31 cellular contexts compared by ENCODE assay signal in genomic region chr9:7802666-7803065, GRCh38. TPM values are rescaled to one million over a fixed set of nuclear protein-coding genes. Genes with fewer than 3 reads are reported as not detected.
DNase-seq lines count a peak whose midpoint lies in the region; ATAC-seq, FAIRE-seq and TF ChIP-seq lines count a peak whose summit lies in the region.
"Had no signal": no experiment of that assay in that cellular context is flagged by ENCODE, and none has a peak within 500 bp of the region (broad histone marks: within the 10 kb centered on the region; RNA-seq: fewer than 3 reads in every experiment).

No MANE protein-coding gene starts in this region.

- H3K36me3 ChIP-seq in astrocyte (ENCODE audit: insufficient read depth, low read length) (no peaks in the 10 kb centered on the region), esophagus muscularis mucosa (peaks cover 0 to under 1% (median 0%) of the 10 kb centered on the region in 4 donors), adrenal gland (replicated peaks in 1 of 2) (no peaks in the 10 kb centered on the region)
- H3K36me3 ChIP-seq: esophagus squamous epithelium, ovary, suprapubic skin, upper lobe of right lung had no signal

- H3K4me2 ChIP-seq in astrocyte (ENCODE audit: low read length): no peak overlapping the region
- H3K4me2 ChIP-seq: PC-9 had no signal

- no peak for TF ChIP-seq EP300 in esophagus muscularis mucosa (IDR thresholded peaks at IDR 0.05)

- H3K27me3 Mint-ChIP-seq in astrocyte (ENCODE audit: low read depth, unreplicated experiment): no peaks in the 10 kb centered on the region

- H3K4me1 ChIP-seq in astrocyte (ENCODE audit: insufficient read depth, low read length): peaks cover 8% of the 10 kb centered on the region
- H3K4me1 ChIP-seq in foreskin keratinocyte: no peaks in the 10 kb centered on the region
- H3K4me1 ChIP-seq in esophagus muscularis mucosa: peaks cover 7 to 18% (median 11%) of the 10 kb centered on the region in 4 donors
- peaks cover 5 to 8% of the 10 kb centered on the region in 2 donors for H3K4me1 ChIP-seq in adrenal gland (replicated peaks in 1 of 2)

- TF ChIP-seq POLR2A in esophagus muscularis mucosa (IDR thresholded peaks at IDR 0.05; ENCODE audit: low read depth): no peak
- TF ChIP-seq POLR2A in adrenal gland (IDR thresholded peaks at IDR 0.05): no peak

- H3K27ac ChIP-seq in astrocyte (ENCODE audit: low read depth, low read length): no peak overlapping the region
- no peak overlapping the region for H3K27ac ChIP-seq in foreskin keratinocyte
- H3K27ac ChIP-seq in coronary artery: no peak overlapping the region
- H3K27ac ChIP-seq in esophagus muscularis mucosa (replicated peaks in 1 of 4): no peak overlapping the region
- H3K27ac ChIP-seq in adrenal gland: no peak overlapping the region
- H3K27ac ChIP-seq: esophagus squamous epithelium, ovary, PC-9, skin epidermis, suprapubic skin, upper lobe of right lung had no signal

- ATAC-seq in foreskin keratinocyte: peak; percentile 36
- ATAC-seq: activated T-cell treated with anti-CD3 and anti-CD28 coated beads, Interleukin-2, amount 50 U/mL, for 72 hours; CD8-positive, alpha-beta T cell; upper lobe of right lung had no signal

- H2AFZ ChIP-seq in astrocyte (ENCODE audit: low read depth, low read length): no peak overlapping the region
- H2AFZ ChIP-seq: PC-9 had no signal

- H3K9me3 Mint-ChIP-seq in astrocyte (ENCODE audit: unreplicated experiment): no peaks in the 10 kb centered on the region
- H3K9me3 Mint-ChIP-seq: activated T-cell treated with anti-CD3 and anti-CD28 coated beads, Interleukin-2, amount 50 U/mL, for 72 hours; CD8-positive, alpha-beta T cell; central memory CD8-positive, alpha-beta T cell; dendritic cell treated with granulocyte-macrophage colony-stimulating factor and Interleukin-4, amounts not matched to agents 40 ng/mL and 50 ng/mL, for 4 days; endodermal cell; neural crest cell had no signal

- H3K36me3 Mint-ChIP-seq in astrocyte (ENCODE audit: low read depth, unreplicated experiment): no peaks in the 10 kb centered on the region

- TF ChIP-seq CTCF in AG10803 (conservative IDR thresholded peaks at IDR 0.05; ENCODE audit: low read length): no peak
- TF ChIP-seq CTCF in astrocyte (IDR thresholded peaks at IDR 0.05; ENCODE audit: insufficient read depth, low read depth, low read length): no peak
- no peak for TF ChIP-seq CTCF in foreskin keratinocyte (conservative IDR thresholded peaks at IDR 0.05)
- TF ChIP-seq CTCF in coronary artery (IDR thresholded peaks at IDR 0.05): no peak
- no peak for TF ChIP-seq CTCF in esophagus muscularis mucosa (IDR thresholded peaks at IDR 0.05)
- TF ChIP-seq CTCF in adrenal gland (IDR thresholded peaks at IDR 0.05): no peak

- intact Hi-C loops in esophagus muscularis mucosa (cut with DNase I): no loop called here
- intact Hi-C loops in adrenal gland (cut with DNase I): no loop called here

- no peak overlapping the region for H3K4me3 Mint-ChIP-seq in astrocyte (ENCODE audit: unreplicated experiment)
- H3K4me3 Mint-ChIP-seq: activated T-cell treated with anti-CD3 and anti-CD28 coated beads, Interleukin-2, amount 50 U/mL, for 72 hours; B cell; CD8-positive, alpha-beta T cell; central memory CD8-positive, alpha-beta T cell; dendritic cell treated with granulocyte-macrophage colony-stimulating factor and Interleukin-4, amounts not matched to agents 40 ng/mL and 50 ng/mL, for 4 days; endodermal cell; neural crest cell had no signal

- H3K9me3 ChIP-seq in astrocyte (ENCODE audit: insufficient read depth, low read depth, low read length) (no peaks in the 10 kb centered on the region), esophagus muscularis mucosa (no peaks in the 10 kb centered on the region), adrenal gland (replicated peaks in 1 of 3) (no peaks in the 10 kb centered on the region)
- H3K9me3 ChIP-seq: esophagus squamous epithelium, ovary, suprapubic skin, upper lobe of right lung had no signal

- no peak overlapping the region for H3K27ac Mint-ChIP-seq in astrocyte (ENCODE audit: unreplicated experiment)
- H3K27ac Mint-ChIP-seq: activated T-cell treated with anti-CD3 and anti-CD28 coated beads, Interleukin-2, amount 50 U/mL, for 72 hours; B cell; CD8-positive, alpha-beta T cell; dendritic cell treated with granulocyte-macrophage colony-stimulating factor and Interleukin-4, amounts not matched to agents 40 ng/mL and 50 ng/mL, for 4 days; endodermal cell had no signal

- FAIRE-seq in astrocyte (lab: Jason Lieb, UNC): no peak
- FAIRE-seq: GM12892 had no signal

- DNase-seq in AG10803 (ENCODE audit: low read depth) (peak; percentile 8), LHCN-M2 (ENCODE audit: low read depth) (peak; percentile 54), astrocyte (ENCODE audit: low read depth) (peak; percentile 6), foreskin keratinocyte (peak; percentile 40 to 76), coronary artery (ENCODE audit: low spot score) (no peak), esophagus muscularis mucosa (ENCODE audit: extremely low spot score) (no peak), adrenal gland (no peak)
- DNase-seq in NK-92 treated with Interleukin-12 subunit alpha and Interleukin-12 subunit beta, amount 100 ng/mL, for 24 hours (lab: John Stamatoyannopoulos, UW): no peak
- DNase-seq: activated CD4-positive, alpha-beta T cell treated with anti-CD3 and anti-CD28 coated beads, Interleukin-2, amount 50 U/mL, for 48 hours; activated CD4-positive, CD25-positive, alpha-beta regulatory T cell treated with anti-CD3 and anti-CD28 coated beads, Interleukin-2, amount 50 U/mL, for 72 hours; activated T-cell treated with anti-CD3 and anti-CD28 coated beads, Interleukin-2, amount 50 U/mL, for 72 hours; CD8-positive, alpha-beta T cell; endodermal cell; esophagus squamous epithelium; Kasumi-1; NCI-H1105; NCI-H187 treated with DMSO at 0.1 percent for 48 hours; NCI-H2171; NCI-H524; ovary; PC-9; Right ventricle myocardium superior; stimulated activated naive CD4-positive, alpha-beta T cell; upper lobe of right lung had no signal

- H3K4me3 ChIP-seq in AG10803 (ENCODE audit: low read length): no peak overlapping the region
- no peak overlapping the region for H3K4me3 ChIP-seq in astrocyte (ENCODE audit: insufficient read depth, low read depth, low read length)
- no peak overlapping the region for H3K4me3 ChIP-seq in coronary artery
- no peak overlapping the region for H3K4me3 ChIP-seq in esophagus muscularis mucosa
- H3K4me3 ChIP-seq in adrenal gland: no peak overlapping the region
- H3K4me3 ChIP-seq: esophagus squamous epithelium, ovary, PC-9, skin epidermis, suprapubic skin, upper lobe of right lung had no signal

- H3K9ac ChIP-seq in astrocyte (ENCODE audit: low read length): no peak overlapping the region

- peaks cover 4% of the 10 kb centered on the region for H3K4me1 Mint-ChIP-seq in astrocyte (ENCODE audit: low read depth, unreplicated experiment)

- no peaks in the 10 kb centered on the region for H4K20me1 ChIP-seq in astrocyte (ENCODE audit: insufficient read depth, low read length)

- H3K79me2 ChIP-seq in astrocyte (ENCODE audit: insufficient read depth, low read length): peaks cover 13% of the 10 kb centered on the region

- H3K27me3 ChIP-seq in astrocyte (ENCODE audit: insufficient read depth, low read length): no peaks in the 10 kb centered on the region
- H3K27me3 ChIP-seq in foreskin keratinocyte: no peaks in the 10 kb centered on the region
- no peaks in the 10 kb centered on the region for H3K27me3 ChIP-seq in esophagus muscularis mucosa
- H3K27me3 ChIP-seq in adrenal gland: no peaks in the 10 kb centered on the region
- H3K27me3 ChIP-seq: esophagus squamous epithelium, ovary, suprapubic skin, upper lobe of right lung had no signal

RNA-seq across cellular contexts. Expression of gene DMAC1, which starts 3.1 kb away (rescaled TPM):
- total RNA-seq in LHCN-M2 (2014; rRNA removed): 10.8 and 12.2 TPM in 2 replicates
- 68.9 TPM for polyA plus RNA-seq in LHCN-M2 (2012)
- 36.0 and 44.0 TPM in 2 replicates for total RNA-seq in astrocyte
- total RNA-seq in foreskin keratinocyte: 53.3 and 54.1 TPM in 2 replicates
- 79.3 and 81.7 TPM in 2 replicates for polyA plus RNA-seq in foreskin keratinocyte
- total RNA-seq in esophagus muscularis mucosa: 10 to 100 TPM in 3 of 4 donors, 1 to 10 TPM in 1; 9.9 to 17.4 (median 16.4) TPM
- 10 to 100 TPM in 7 of 8 donors, 1 to 10 TPM in 1; 6.9 to 60.8 (median 35.2) TPM for total RNA-seq in adrenal gland
- 10 to 100 TPM; 12.8 to 42.9 (median 12.9) TPM for polyA plus RNA-seq in adrenal gland

Comparison
In these comparisons a context has a peak if more than half of its experiments do, and no peak if none do; other contexts are left out.
1. DNase-seq: peak in AG10803 (single experiment), LHCN-M2 (single experiment), astrocyte (single experiment) and foreskin keratinocyte (2 of 2); none in coronary artery (single experiment), esophagus muscularis mucosa (single experiment), NK-92 treated with Interleukin-12 subunit alpha and Interleukin-12 subunit beta, amount 100 ng/mL, for 24 hours (single experiment) and adrenal gland (0 of 7).